Comparison of ENCODE assay signal across 22 cellular contexts in the genomic region with DNA sequence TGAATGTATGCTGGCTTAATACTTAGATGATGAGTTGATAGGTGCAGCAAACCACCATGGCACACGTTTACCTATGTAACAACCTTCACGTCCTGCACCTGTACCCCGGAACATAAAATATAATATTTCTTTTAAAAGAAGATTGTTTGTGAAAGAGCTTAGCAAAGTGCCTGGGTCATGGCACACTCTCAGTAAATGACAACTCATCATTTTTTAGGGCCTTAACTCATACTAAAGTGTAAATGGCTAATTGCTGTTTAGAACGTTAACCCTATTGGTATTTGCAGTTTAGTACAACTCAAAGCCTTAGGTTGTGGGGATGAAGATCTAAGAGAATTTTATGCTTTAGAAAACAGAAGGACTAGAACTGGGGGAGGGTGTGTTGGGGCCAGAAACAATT.
"Had no signal": no experiment of that assay in that cellular context is flagged by ENCODE, and none has a peak within 500 bp of the region (broad histone marks: within the 10 kb centered on the region; RNA-seq: fewer than 3 reads in every experiment).

No MANE protein-coding gene starts in this region.

- H3K4me1 ChIP-seq: lower lobe of right lung, pancreas, sigmoid colon, tibial artery, vagina had no signal

- H3K9me3 Mint-ChIP-seq: activated CD4-positive, alpha-beta memory T cell treated with anti-CD3 and anti-CD28 coated beads for 36 hours; activated naive CD8-positive, alpha-beta T cell treated with anti-CD3 and anti-CD28 coated beads for 36 hours; activated T-helper 17 cell treated with anti-CD3 and anti-CD28 coated beads, Interleukin-2, amount 50 U/mL, for 72 hours; neural crest cell; WTC11 had no signal

- H3K36me3 ChIP-seq: cardiac muscle cell, sigmoid colon, tibial artery, vagina had no signal

- H3K4me3 Mint-ChIP-seq: activated CD4-positive, alpha-beta memory T cell treated with anti-CD3 and anti-CD28 coated beads for 36 hours; activated CD4-positive, alpha-beta T cell treated with anti-CD3 and anti-CD28 coated beads for 36 hours; activated naive CD8-positive, alpha-beta T cell treated with anti-CD3 and anti-CD28 coated beads for 36 hours; activated T-helper 17 cell treated with anti-CD3 and anti-CD28 coated beads, Interleukin-2, amount 50 U/mL, for 72 hours; naive B cell; WTC11 had no signal

- H3K9me3 ChIP-seq: lower lobe of right lung, pancreas, sigmoid colon, tibial artery, vagina had no signal

- DNase-seq: activated CD4-positive, alpha-beta memory T cell treated with anti-CD3 and anti-CD28 coated beads for 36 hours; activated CD4-positive, alpha-beta T cell treated with anti-CD3 and anti-CD28 coated beads for 36 hours; activated naive CD4-positive, alpha-beta T cell; activated naive CD8-positive, alpha-beta T cell treated with anti-CD3 and anti-CD28 coated beads for 36 hours; activated T-cell treated with anti-CD3 and anti-CD28 coated beads, Interleukin-2, amount 50 U/mL, for 1 hour; amniotic stem cell; foreskin keratinocyte; glutamatergic neuron; hippocampal formation; lower lobe of right lung; naive B cell; pancreas; sigmoid colon; stimulated activated CD4-positive, alpha-beta T cell treated with anti-CD3 and anti-CD28 coated beads, Interleukin-12 subunit alpha, Interleukin-12 subunit beta, amount 100 ng/mL, for 4 hours; stimulated activated CD4-positive, alpha-beta T cell treated with anti-CD3 and anti-CD28 coated beads, Interleukin-2, amount 100 ng/mL, for 24 hours; stimulated activated naive CD4-positive, alpha-beta T cell treated with Interleukin-2 at 50 U/mL for 16 hours; tibial artery had no signal

- H3K27me3 ChIP-seq: cardiac muscle cell, foreskin keratinocyte, pancreas, sigmoid colon, tibial artery, vagina had no signal

- H3K27ac ChIP-seq: foreskin keratinocyte, lower lobe of right lung, pancreas, sigmoid colon, tibial artery, vagina had no signal

- H3K4me1 Mint-ChIP-seq: activated CD4-positive, alpha-beta T cell treated with anti-CD3 and anti-CD28 coated beads for 36 hours; activated naive CD8-positive, alpha-beta T cell treated with anti-CD3 and anti-CD28 coated beads for 36 hours; activated T-helper 17 cell treated with anti-CD3 and anti-CD28 coated beads, Interleukin-2, amount 50 U/mL, for 72 hours had no signal

- FAIRE-seq: pancreas had no signal

- ATAC-seq: activated CD4-positive, alpha-beta T cell treated with anti-CD3 and anti-CD28 coated beads for 36 hours; activated T-helper 17 cell treated with anti-CD3 and anti-CD28 coated beads, Interleukin-2, amount 50 U/mL, for 72 hours; lower lobe of right lung; pancreas had no signal

- H3K4me3 ChIP-seq: cardiac muscle cell, lower lobe of right lung, pancreas, sigmoid colon, tibial artery, vagina had no signal

- H3K27me3 Mint-ChIP-seq: activated CD4-positive, alpha-beta memory T cell treated with anti-CD3 and anti-CD28 coated beads for 36 hours; activated CD4-positive, alpha-beta T cell treated with anti-CD3 and anti-CD28 coated beads for 36 hours; activated naive CD8-positive, alpha-beta T cell treated with anti-CD3 and anti-CD28 coated beads for 36 hours; activated T-helper 17 cell treated with anti-CD3 and anti-CD28 coated beads, Interleukin-2, amount 50 U/mL, for 72 hours; naive B cell had no signal

- H3K27ac Mint-ChIP-seq: activated CD4-positive, alpha-beta memory T cell treated with anti-CD3 and anti-CD28 coated beads for 36 hours; activated CD4-positive, alpha-beta T cell treated with anti-CD3 and anti-CD28 coated beads for 36 hours; activated naive CD8-positive, alpha-beta T cell treated with anti-CD3 and anti-CD28 coated beads for 36 hours; activated T-helper 17 cell treated with anti-CD3 and anti-CD28 coated beads, Interleukin-2, amount 50 U/mL, for 72 hours; WTC11 had no signal
